Comparison of ENCODE assay signal across 2 cellular contexts in genomic region chr9:135552698-135553161, GRCh38.
TF ChIP-seq lines count a peak whose summit lies in the region.

No MANE protein-coding gene starts in this region.

TF ChIP-seq in HEK293, 187 proteins besides CTCF, POLR2A, EP300 and RAD21:
- no peak for TF ChIP-seq ZNF785 (tag by site-specific recombination; IDR thresholded peaks at IDR 0.05)
- TF ChIP-seq ZNF19 (tag by site-specific recombination; IDR thresholded peaks at IDR 0.05; ENCODE audit: low read depth), result no peak
- peak; percentile 57; the same call in 1 of the 2 replicates for TF ChIP-seq KLF1 (tag by site-specific recombination; IDR thresholded peaks at IDR 0.05)
- TF ChIP-seq EGR2 (tag by site-specific recombination; IDR thresholded peaks at IDR 0.05; ENCODE audit: low read depth), result peak; percentile 63; the same call in 1 of the 2 replicates
- no peak for TF ChIP-seq ZNF561 (tag by site-specific recombination; IDR thresholded peaks at IDR 0.05; ENCODE audit: borderline replicate concordance)
- no peak for TF ChIP-seq ZNF830 (tag by site-specific recombination; IDR thresholded peaks at IDR 0.05; ENCODE audit: low read depth)
- no peak for TF ChIP-seq ZBTB49 (tag by site-specific recombination; IDR thresholded peaks at IDR 0.05; ENCODE audit: low read depth)
- no peak for TF ChIP-seq ZNF132 (tag by site-specific recombination; IDR thresholded peaks at IDR 0.05; ENCODE audit: borderline replicate concordance)
- no peak for TF ChIP-seq ZEB2 (tag by site-specific recombination; IDR thresholded peaks at IDR 0.05)
- TF ChIP-seq ZSCAN5A (tag by site-specific recombination; IDR thresholded peaks at IDR 0.05), result no peak
- peak; percentile 75 for TF ChIP-seq ZFHX2 (tag by site-specific recombination; conservative IDR thresholded peaks at IDR 0.05)
- no peak for TF ChIP-seq ZNF37A (tag by site-specific recombination; IDR thresholded peaks at IDR 0.05)
- no peak for TF ChIP-seq ZNF600 (tag by site-specific recombination; IDR thresholded peaks at IDR 0.05)
- TF ChIP-seq PRDM6 (tag by site-specific recombination; IDR thresholded peaks at IDR 0.05), result no peak
- TF ChIP-seq ZNF670 (tag by site-specific recombination; IDR thresholded peaks at IDR 0.05; ENCODE audit: low read depth), result no peak
- TF ChIP-seq ZNF24 (tag by site-specific recombination; IDR thresholded peaks at IDR 0.05), result no peak

TF ChIP-seq in HepG2, 621 proteins besides CTCF, POLR2A, EP300 and RAD21:
- TF ChIP-seq ZBTB33 (CRISPR knock-in tag; IDR thresholded peaks at IDR 0.05) (no peak), ZFP37 (CRISPR knock-in tag; IDR thresholded peaks at IDR 0.05; ENCODE audit: borderline replicate concordance) (no peak), ZNF12 (CRISPR knock-in tag; IDR thresholded peaks at IDR 0.05) (no peak), ZNF430 (CRISPR knock-in tag; IDR thresholded peaks at IDR 0.05) (no peak), ZNF788 (CRISPR knock-in tag; IDR thresholded peaks at IDR 0.05; ENCODE audit: borderline replicate concordance) (no peak), MTA1 (CRISPR knock-in tag; IDR thresholded peaks at IDR 0.05; ENCODE audit: borderline replicate concordance) (no peak), NFIC (IDR thresholded peaks at IDR 0.05; ENCODE audit: low read length) (no peak), ZNF749 (CRISPR knock-in tag; IDR thresholded peaks at IDR 0.05; ENCODE audit: borderline replicate concordance) (no peak), SOX5 (CRISPR knock-in tag; IDR thresholded peaks at IDR 0.05; ENCODE audit: borderline replicate concordance) (no peak), MLXIP (CRISPR knock-in tag; IDR thresholded peaks at IDR 0.05; ENCODE audit: borderline replicate concordance) (no peak), NFRKB (IDR thresholded peaks at IDR 0.05) (no peak), ZNF468 (CRISPR knock-in tag; IDR thresholded peaks at IDR 0.05) (no peak), BCL6 (CRISPR knock-in tag; IDR thresholded peaks at IDR 0.05) (no peak), ZNF383 (CRISPR knock-in tag; IDR thresholded peaks at IDR 0.05; ENCODE audit: borderline replicate concordance) (no peak), TAF15 (IDR thresholded peaks at IDR 0.05; ENCODE audit: low read depth, low read length, poor library complexity, severe bottlenecking) (no peak), ZNF766 (CRISPR knock-in tag; IDR thresholded peaks at IDR 0.05; ENCODE audit: borderline replicate concordance) (no peak), DMAP1 (CRISPR knock-in tag; IDR thresholded peaks at IDR 0.05) (no peak)
TF ChIP-seq in HepG2: peak in this region for 0.
